Comparison of ENCODE assay signal across 8 cellular contexts in the genomic region with DNA sequence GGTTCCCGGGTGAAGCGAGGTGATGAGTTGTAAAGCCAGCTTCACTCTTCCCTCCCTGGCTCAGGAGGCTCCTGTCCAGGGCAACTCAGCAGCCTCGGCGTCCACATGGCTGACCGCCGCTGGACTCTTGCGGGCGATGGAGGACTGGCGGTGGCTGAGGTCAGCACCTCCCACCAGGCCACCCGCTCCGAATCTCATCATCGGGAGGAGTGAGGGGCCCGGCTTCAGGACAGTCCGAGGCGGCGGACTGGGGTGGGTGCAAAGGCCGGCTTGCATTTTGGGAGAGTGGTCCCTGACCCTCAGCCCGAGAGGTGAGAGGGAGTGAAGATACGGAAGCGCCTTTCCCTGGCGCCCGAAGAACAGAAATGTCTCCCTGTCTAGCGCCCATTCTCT. TPM values are rescaled to one million over a fixed set of nuclear protein-coding genes. Genes with fewer than 3 reads are reported as not detected.
DNase-seq lines count a peak whose midpoint lies in the region; ATAC-seq and TF ChIP-seq lines count a peak whose summit lies in the region.

No MANE protein-coding gene starts in this region.

- H3K27ac ChIP-seq in iPS-18a (ENCODE audit: low read length) (peak overlapping the region; percentile 100), spleen (peak overlapping the region; percentile 89 to 99 (median 97))

- intact Hi-C loops in spleen (cut with DNase I; ENCODE audit: low total_unique reads), result no loop called here

- H3K9me3 ChIP-seq in adipocyte (ENCODE audit: control insufficient read depth, low read length) (no peaks in the 10 kb centered on the region), iPS-18a (ENCODE audit: control insufficient read depth, low read depth, low read length) (no peaks in the 10 kb centered on the region), spleen (no peaks in the 10 kb centered on the region)

- H3K36me3 ChIP-seq in adipocyte (ENCODE audit: control insufficient read depth, insufficient read depth, low read length, severe bottlenecking), result peaks cover 15% of the 10 kb centered on the region
- H3K36me3 ChIP-seq in iPS-18a (ENCODE audit: control insufficient read depth, low read depth, low read length), result peaks cover 8% of the 10 kb centered on the region
- H3K36me3 ChIP-seq in spleen, result peaks cover 0 to 41% (median 8%) of the 10 kb centered on the region in 6 donors

- DNase-seq in adipocyte (ENCODE audit: low read depth) (peak; percentile 65), spleen (peak; percentile 89), D341Med (ENCODE audit: low spot score) (no peak), globus pallidus (ENCODE audit: low spot score) (no peak)

- TF ChIP-seq CTCF in spleen (IDR thresholded peaks at IDR 0.05 in 8 of 11, conservative IDR thresholded peaks at IDR 0.05 in 3 of 11), result no peak

- H3K9ac ChIP-seq in adipocyte (ENCODE audit: low read length) (peak overlapping the region; percentile 99), iPS-18a (ENCODE audit: low read length) (peak overlapping the region; percentile 99)

- ATAC-seq in GM18517 (IDR thresholded peaks at IDR 0.05; ENCODE audit: unreplicated experiment), result peak; percentile 16
- ATAC-seq in HG03135 (IDR thresholded peaks at IDR 0.05; ENCODE audit: unreplicated experiment), result peak; percentile 20
- ATAC-seq in HG03571 (IDR thresholded peaks at IDR 0.05; ENCODE audit: unreplicated experiment), result no peak

- WGBS in spleen, 5 donors, result 0 to 1% (median 1%) methylated on average over 14 to 23 of the region's 23 CpGs

- peak overlapping the region; percentile 98 for H3K4me3 ChIP-seq in adipocyte (ENCODE audit: low read length)
- H3K4me3 ChIP-seq in iPS-18a (ENCODE audit: low read length), result peak overlapping the region; percentile 100
- peak overlapping the region; percentile 68 to 97 (median 86) for H3K4me3 ChIP-seq in spleen

- H3K27me3 ChIP-seq in adipocyte (replicated peaks; ENCODE audit: control insufficient read depth, insufficient read depth, low read length) (no peaks in the 10 kb centered on the region), iPS-18a (ENCODE audit: control insufficient read depth, insufficient read depth, low read length) (no peaks in the 10 kb centered on the region), spleen (replicated peaks in 1 of 7) (no peaks in the 10 kb centered on the region)

- H3K4me1 ChIP-seq in adipocyte (ENCODE audit: control insufficient read depth, insufficient read depth, low read length) (peaks cover 20% of the 10 kb centered on the region), iPS-18a (ENCODE audit: control insufficient read depth, low read depth, low read length) (peaks cover 10% of the 10 kb centered on the region), spleen (peaks cover 16 to 66% (median 45%) of the 10 kb centered on the region in 6 donors)

- no peak for TF ChIP-seq POLR2A in spleen (IDR thresholded peaks at IDR 0.05)

RNA-seq across cellular contexts. Expression of gene DNAJB12, which starts 0.8 kb away (rescaled TPM):
- total RNA-seq in spleen, result 10 to 100 TPM; 32.7 to 55.4 (median 41.6) TPM
- 10 to 100 TPM; 13.6 to 16.5 (median 14.3) TPM for polyA plus RNA-seq in spleen

Comparison
In these comparisons a context has a peak if more than half of its experiments do, and no peak if none do; other contexts are left out.
1. DNase-seq: peak in adipocyte (single experiment) and spleen (single experiment); none in D341Med (single experiment) and globus pallidus (single experiment).
2. Peak in every context shown above with its lines, with median percentiles within 50 percentile points of each other: H3K4me3 ChIP-seq.